Comparison of ENCODE assay signal across 2 cellular contexts in genomic region chr2:235001237-235002133, GRCh38.
TF ChIP-seq lines count a peak whose summit lies in the region.

No MANE protein-coding gene starts in this region.

TF ChIP-seq in HEK293, 187 proteins besides CTCF, POLR2A, EP300 and RAD21 (continued from another document):
- TF ChIP-seq ZNF148 (tag by site-specific recombination; IDR thresholded peaks at IDR 0.05; ENCODE audit: borderline replicate concordance) = no peak

TF ChIP-seq in SK-N-SH treated with all-trans-retinoic acid at 6 μM for 48 hours, 23 proteins besides CTCF, POLR2A, EP300 and RAD21 (continued from another document):
- no peak; the same call in 1 of the 2 replicates for TF ChIP-seq CREB5 (CRISPR knock-in tag; IDR thresholded peaks at IDR 0.05; ENCODE audit: low read depth)
- TF ChIP-seq CSDC2 (CRISPR knock-in tag; IDR thresholded peaks at IDR 0.05) = no peak
- no peak; the same call in none of the 2 replicates for TF ChIP-seq TSHZ2 (CRISPR knock-in tag; IDR thresholded peaks at IDR 0.05)
- 0 out of 2 replicates have a peak, but pooled peaks have one; percentile 2 for TF ChIP-seq ESRRG (CRISPR knock-in tag; IDR thresholded peaks at IDR 0.05)
